18 cellular contexts compared by ENCODE assay signal in genomic region chr22:36925388-36926290, GRCh38. TPM values are rescaled to one million over a fixed set of nuclear protein-coding genes. Genes with fewer than 3 reads are reported as not detected.
A peak's percentile ranks its signal among the peaks of the same experiment; 100 is the strongest.
DNase-seq lines count a peak whose midpoint lies in the region; ATAC-seq and TF ChIP-seq lines count a peak whose summit lies in the region.
"Had no signal": no experiment of that assay in that cellular context is flagged by ENCODE, and none has a peak within 500 bp of the region (broad histone marks: within the 10 kb centered on the region; RNA-seq: fewer than 3 reads in every experiment).

No MANE protein-coding gene starts in this region.

- no peaks in the 10 kb centered on the region for H3K27me3 Mint-ChIP-seq in stimulated activated memory B cell treated with anti-CD40 and anti-IgM and Interleukin-4, amounts not matched to agents 10 μg/mL and 1 μg/mL and 100 μg/mL, for 72 hours

- no peak overlapping the region for H3K4me3 Mint-ChIP-seq in stimulated activated memory B cell treated with anti-CD40 and anti-IgM and Interleukin-4, amounts not matched to agents 10 μg/mL and 1 μg/mL and 100 μg/mL, for 72 hours
- H3K4me3 Mint-ChIP-seq: activated naive CD4-positive, alpha-beta T cell treated with anti-CD3 and anti-CD28 coated beads, Interleukin-2, amount 10 ng/mL, durations not matched to agents 7 days and 5 days had no signal

- no peaks in the 10 kb centered on the region for H3K9me3 Mint-ChIP-seq in activated naive CD4-positive, alpha-beta T cell treated with anti-CD3 and anti-CD28 coated beads, Interleukin-2, amount 50 U/mL, for 72 hours
- no peaks in the 10 kb centered on the region for H3K9me3 Mint-ChIP-seq in stimulated activated memory B cell treated with anti-CD40 and anti-IgM and Interleukin-4, amounts not matched to agents 10 μg/mL and 1 μg/mL and 100 μg/mL, for 72 hours
- H3K9me3 Mint-ChIP-seq: activated naive CD4-positive, alpha-beta T cell treated with anti-CD3 and anti-CD28 coated beads, Interleukin-2, amount 10 ng/mL, durations not matched to agents 7 days and 5 days had no signal

- no peaks in the 10 kb centered on the region for H3K36me3 Mint-ChIP-seq in activated naive CD4-positive, alpha-beta T cell treated with anti-CD3 and anti-CD28 coated beads, Interleukin-2, amount 50 U/mL, for 72 hours
- peaks cover 90% of the 10 kb centered on the region for H3K36me3 Mint-ChIP-seq in stimulated activated memory B cell treated with anti-CD40 and anti-IgM and Interleukin-4, amounts not matched to agents 10 μg/mL and 1 μg/mL and 100 μg/mL, for 72 hours
- H3K36me3 Mint-ChIP-seq: activated naive CD4-positive, alpha-beta T cell treated with anti-CD3 and anti-CD28 coated beads, Interleukin-2, amount 10 ng/mL, durations not matched to agents 7 days and 5 days had no signal

- DNase-seq in activated naive CD4-positive, alpha-beta T cell treated with anti-CD3 and anti-CD28 coated beads, Interleukin-2, amount 50 U/mL, for 72 hours (ENCODE audit: low spot score in 2 of 2): no peak
- no peak for DNase-seq in activated naive CD4-positive, alpha-beta T cell (lab: John Stamatoyannopoulos, UW)
- peak; percentile 60 for DNase-seq in HK-2 (ENCODE audit: unreplicated experiment)
- peak; percentile 9 to 23 for DNase-seq in cardiac fibroblast (ENCODE audit: low read depth in 2 of 2)
- DNase-seq in glomerular visceral epithelial cell (ENCODE audit: extremely low spot score): no peak
- DNase-seq in iPS-NIHi11 (ENCODE audit: low spot score): no peak
- no peak for DNase-seq in DMS 273 (lab: John Stamatoyannopoulos, UW; ENCODE audit: unreplicated experiment)
- DNase-seq: activated CD4-positive, alpha-beta T cell treated with anti-CD3 and anti-CD28 coated beads for 4 hours; activated naive CD4-positive, alpha-beta T cell treated with anti-CD3 and anti-CD28 coated beads, Interleukin-2, amount 10 ng/mL, durations not matched to agents 7 days and 5 days; activated T-cell treated with anti-CD3 and anti-CD28 coated beads for 4 hours; NCI-H526; ovary; stimulated activated CD4-positive, alpha-beta T cell treated with anti-CD3 and anti-CD28 coated beads, Interleukin-4, amount 100 ng/mL, for 4 hours; tibial artery had no signal

- H3K27ac Mint-ChIP-seq in activated naive CD4-positive, alpha-beta T cell treated with anti-CD3 and anti-CD28 coated beads, Interleukin-2, amount 50 U/mL, for 72 hours: peak overlapping the region; percentile 0 to 2
- H3K27ac Mint-ChIP-seq in stimulated activated memory B cell treated with anti-CD40 and anti-IgM and Interleukin-4, amounts not matched to agents 10 μg/mL and 1 μg/mL and 100 μg/mL, for 72 hours: peak overlapping the region; percentile 73
- H3K27ac Mint-ChIP-seq: activated naive CD4-positive, alpha-beta T cell treated with anti-CD3 and anti-CD28 coated beads, Interleukin-2, amount 10 ng/mL, durations not matched to agents 7 days and 5 days had no signal

- H3K4me3 ChIP-seq in cardiac fibroblast (replicated peaks in 1 of 2; ENCODE audit: low read depth in 2 of 2, low read length in 2 of 2): no peak overlapping the region
- H3K4me3 ChIP-seq: A549, ovary, tibial artery had no signal

- TF ChIP-seq CTCF in cardiac fibroblast (IDR thresholded peaks at IDR 0.05; ENCODE audit: low read depth, low read length): no peak

- ATAC-seq in activated naive CD4-positive, alpha-beta T cell treated with anti-CD3 and anti-CD28 coated beads, Interleukin-2, amount 50 U/mL, for 72 hours: no peak
- no peak for ATAC-seq in stimulated activated memory B cell treated with anti-CD40 and anti-IgM and Interleukin-4, amounts not matched to agents 10 μg/mL and 1 μg/mL and 100 μg/mL, for 72 hours
- ATAC-seq: A549 had no signal

- H3K4me1 Mint-ChIP-seq in stimulated activated memory B cell treated with anti-CD40 and anti-IgM and Interleukin-4, amounts not matched to agents 10 μg/mL and 1 μg/mL and 100 μg/mL, for 72 hours: peaks cover 66% of the 10 kb centered on the region
- H3K4me1 Mint-ChIP-seq: activated naive CD4-positive, alpha-beta T cell treated with anti-CD3 and anti-CD28 coated beads, Interleukin-2, amount 10 ng/mL, durations not matched to agents 7 days and 5 days had no signal

RNA-seq across cellular contexts. Expression of gene CSF2RB, which starts 12.2 kb away (rescaled TPM):
- 1 to 10 TPM in 1 of 2 donors, under 1 TPM in 1; 0.87 to 1.4 TPM for total RNA-seq in activated naive CD4-positive, alpha-beta T cell treated with anti-CD3 and anti-CD28 coated beads, Interleukin-2, amount 50 U/mL, for 72 hours
- total RNA-seq: G401, SK-MEL-5 had no signal

Comparison
In these comparisons a context has a peak if more than half of its experiments do, and no peak if none do; other contexts are left out.
1. DNase-seq: peak in HK-2 (single experiment) and cardiac fibroblast (2 of 2); none in activated naive CD4-positive, alpha-beta T cell treated with anti-CD3 and anti-CD28 coated beads, Interleukin-2, amount 50 U/mL, for 72 hours (0 of 2), activated naive CD4-positive, alpha-beta T cell (0 of 4), glomerular visceral epithelial cell (single experiment), iPS-NIHi11 (single experiment) and DMS 273 (single experiment).